ENCODE assay signal across 16 cellular contexts in the genomic region with DNA sequence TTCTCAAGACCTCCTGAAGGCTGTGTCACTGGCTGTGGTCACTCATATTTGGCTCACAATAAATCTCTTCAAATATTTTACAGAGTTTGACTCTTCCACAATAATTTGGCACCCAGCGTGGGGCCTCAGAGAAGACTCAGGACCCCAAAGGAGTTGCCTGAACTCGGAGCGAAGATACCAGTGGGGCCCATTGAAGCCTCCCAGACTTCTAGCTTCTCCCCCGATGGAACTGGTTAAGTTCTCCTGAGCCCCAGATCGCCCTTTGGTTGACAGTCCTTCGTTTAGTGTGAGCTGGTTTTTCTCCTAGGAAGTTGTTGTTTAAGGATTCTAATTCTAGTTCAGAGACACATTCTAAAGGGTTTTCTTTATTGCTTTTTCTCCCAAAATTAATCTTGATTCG. TPM values are rescaled to one million over a fixed set of nuclear protein-coding genes. Genes with fewer than 3 reads are reported as not detected.
DNase-seq lines count a peak whose midpoint lies in the region; ATAC-seq and TF ChIP-seq lines count a peak whose summit lies in the region.
"Had no signal": no experiment of that assay in that cellular context is flagged by ENCODE, and none has a peak within 500 bp of the region (broad histone marks: within the 10 kb centered on the region; RNA-seq: fewer than 3 reads in every experiment).

No MANE protein-coding gene starts in this region.

- DNase-seq in CD4-positive, CD25-positive, alpha-beta regulatory T cell = no peak
- DNase-seq in HCT116 (ENCODE audit: low read depth, low spot score) (no peak), adipocyte (ENCODE audit: low read depth) (no peak), prostate gland (ENCODE audit: low spot score) (no peak), RPMI8226 (no peak)
- no peak for DNase-seq in naive thymus-derived CD8-positive, alpha-beta T cell
- DNase-seq: activated CD8-positive, alpha-beta memory T cell treated with anti-CD3 and anti-CD28 coated beads for 24 hours; anterior cingulate cortex; BE2C; dorsolateral prefrontal cortex; EL; mesendoderm; NCI-H1105 treated with DMSO at 0.1 percent for 48 hours; NCI-H510A had no signal

- peaks cover 3% of the 10 kb centered on the region for H3K36me3 Mint-ChIP-seq in CD4-positive, CD25-positive, alpha-beta regulatory T cell
- H3K36me3 Mint-ChIP-seq in naive thymus-derived CD8-positive, alpha-beta T cell = no peaks in the 10 kb centered on the region

- peak overlapping the region; percentile 45 to 91 (median 89) for H3K27ac Mint-ChIP-seq in CD4-positive, CD25-positive, alpha-beta regulatory T cell
- H3K27ac Mint-ChIP-seq in naive thymus-derived CD8-positive, alpha-beta T cell = peak overlapping the region; percentile 43 to 90 (median 80)

- intact Hi-C loops in HCT116 (cut with micrococcal nuclease) = no loop called here
- intact Hi-C loops in prostate gland (cut with DNase I) = no loop called here

- POLR2A ChIA-PET in HCT116 (lab: Charles Lee) = no interaction called here
- POLR2A ChIA-PET in naive thymus-derived CD8-positive, alpha-beta T cell (lab: Charles Lee) = interaction anchor here (2.6 kb wide), 1 partner anchor 95 kb away, joined by 25 read pairs; no protein-coding TSS in a partner anchor

- no peak overlapping the region for H2AFZ ChIP-seq in HCT116 (ENCODE audit: low read depth, low read length, poor library complexity, severe bottlenecking)

- CTCF ChIA-PET in HCT116 (lab: Charles Lee) = no interaction called here

- peaks cover 15% of the 10 kb centered on the region; the same call in 1 of the 2 replicates for H3K79me2 ChIP-seq in HCT116 (ENCODE audit: insufficient read depth, low read length)

- no peak overlapping the region for H3K9ac ChIP-seq in HCT116 (ENCODE audit: low read length)
- H3K9ac ChIP-seq in adipocyte (ENCODE audit: low read length) = no peak overlapping the region

- RAD21 ChIA-PET in HCT116 (lab: Charles Lee; ENCODE audit: low non-redundant PET in 1 of 2, low total read pairs in 2 of 2, uncharacterized antibody in 2 of 2, unreplicated experiment in 2 of 2) = no interaction called here

- peaks cover 16% of the 10 kb centered on the region for H3K4me1 ChIP-seq in CD4-positive, CD25-positive, alpha-beta regulatory T cell (ENCODE audit: control insufficient read depth, insufficient read depth, low read length, poor library complexity, severe bottlenecking)
- peaks cover 14 to 35% of the 10 kb centered on the region in 2 experiments for H3K4me1 ChIP-seq in HCT116 (ENCODE audit: control insufficient read depth in 1 of 2, insufficient read depth in 2 of 2, low read length in 2 of 2)
- peaks cover 16% of the 10 kb centered on the region for H3K4me1 ChIP-seq in adipocyte (ENCODE audit: control insufficient read depth, insufficient read depth, low read length)
- no peaks in the 10 kb centered on the region for H3K4me1 ChIP-seq in prostate gland (replicated peaks)
- H3K4me1 ChIP-seq: BE2C had no signal

- no peak for TF ChIP-seq CTCF in HCT116 (IDR thresholded peaks at IDR 0.05 in 2 of 3, conservative IDR thresholded peaks at IDR 0.05 in 1 of 3; ENCODE audit: borderline replicate concordance in 1 of 3, insufficient read depth in 1 of 3, low read depth in 2 of 3, low read length in 2 of 3)
- TF ChIP-seq CTCF in prostate gland (IDR thresholded peaks at IDR 0.05) = no peak

- no peaks in the 10 kb centered on the region for H4K20me1 ChIP-seq in HCT116 (ENCODE audit: insufficient read depth)

- H3K9me3 Mint-ChIP-seq in CD4-positive, CD25-positive, alpha-beta regulatory T cell = peaks cover 0 to 3% (median 0%) of the 10 kb centered on the region in 7 donors
- H3K9me3 Mint-ChIP-seq in naive thymus-derived CD8-positive, alpha-beta T cell = no peaks in the 10 kb centered on the region

- TF ChIP-seq POLR2A in HCT116 (IDR thresholded peaks at IDR 0.05; ENCODE audit: borderline replicate concordance, extremely low read depth, insufficient read depth, insufficient read length) (no peak), prostate gland (IDR thresholded peaks at IDR 0.05) (no peak)

- no peak for TF ChIP-seq RAD21 in HCT116 (IDR thresholded peaks at IDR 0.05; ENCODE audit: low read depth)

- peak overlapping the region; percentile 94 for H3K4me2 ChIP-seq in HCT116 (ENCODE audit: low read length)

- no peaks in the 10 kb centered on the region for H3K9me2 ChIP-seq in HCT116 (ENCODE audit: insufficient read depth)

- ATAC-seq in CD4-positive, CD25-positive, alpha-beta regulatory T cell (ENCODE audit: low read depth in 2 of 2) = no peak
- ATAC-seq in HCT116 (no peak), GM18858 (IDR thresholded peaks at IDR 0.05; ENCODE audit: unreplicated experiment) (no peak), HG03159 (IDR thresholded peaks at IDR 0.05; ENCODE audit: unreplicated experiment) (no peak)
- no peak for ATAC-seq in naive thymus-derived CD8-positive, alpha-beta T cell

- WGBS in prostate gland = 91% methylated on average over 7 of the region's 7 CpGs

- H3K4me1 Mint-ChIP-seq in CD4-positive, CD25-positive, alpha-beta regulatory T cell = peaks cover 6 to 31% (median 19%) of the 10 kb centered on the region in 4 donors
- H3K4me1 Mint-ChIP-seq in naive thymus-derived CD8-positive, alpha-beta T cell = peaks cover 12 to 29% (median 24%) of the 10 kb centered on the region in 4 donors

- H3K4me3 Mint-ChIP-seq in CD4-positive, CD25-positive, alpha-beta regulatory T cell = peak overlapping the region; percentile 84 to 94 (median 86)
- peak overlapping the region; percentile 40 to 89 (median 81) for H3K4me3 Mint-ChIP-seq in naive thymus-derived CD8-positive, alpha-beta T cell

- H3K4me3 ChIP-seq in CD4-positive, CD25-positive, alpha-beta regulatory T cell (ENCODE audit: low read depth, low read length) = no peak overlapping the region
- H3K4me3 ChIP-seq in HCT116 (replicated peaks in 1 of 2; ENCODE audit: low read depth in 1 of 2, low read length in 2 of 2) = 0 out of 4 replicates have a peak overlapping the region, but pooled peaks of 1 of the 2 experiments have one; percentile 80
- peak overlapping the region; percentile 86 for H3K4me3 ChIP-seq in adipocyte (ENCODE audit: low read length)
- H3K4me3 ChIP-seq in prostate gland = no peak overlapping the region

- H3K27me3 ChIP-seq in CD4-positive, CD25-positive, alpha-beta regulatory T cell (ENCODE audit: control insufficient read depth, insufficient read depth, low read length) = no peaks in the 10 kb centered on the region
- H3K27me3 ChIP-seq in HCT116 (ENCODE audit: insufficient read depth, low read length) = no peaks in the 10 kb centered on the region
- H3K27me3 ChIP-seq in adipocyte (replicated peaks; ENCODE audit: control insufficient read depth, insufficient read depth, low read length) = no peaks in the 10 kb centered on the region
- no peaks in the 10 kb centered on the region for H3K27me3 ChIP-seq in prostate gland (replicated peaks; ENCODE audit: insufficient read depth)
- H3K27me3 ChIP-seq: BE2C, dorsolateral prefrontal cortex had no signal

- BruUV-seq in HCT116 (replicated peaks; lab: Mats Ljungman, UMichigan) = no TSS peak

- no peaks in the 10 kb centered on the region for H3K27me3 Mint-ChIP-seq in CD4-positive, CD25-positive, alpha-beta regulatory T cell
- H3K27me3 Mint-ChIP-seq in naive thymus-derived CD8-positive, alpha-beta T cell = no peaks in the 10 kb centered on the region

- no peaks in the 10 kb centered on the region for H3K36me3 ChIP-seq in CD4-positive, CD25-positive, alpha-beta regulatory T cell (ENCODE audit: control insufficient read depth, insufficient read depth, low read length)
- 0 out of 4 replicates have a peak, but pooled peaks cover 0 to 4% of the 10 kb centered on the region in 2 experiments for H3K36me3 ChIP-seq in HCT116 (ENCODE audit: control insufficient read depth in 1 of 2, insufficient read depth in 2 of 2, low read length in 2 of 2)
- H3K36me3 ChIP-seq in adipocyte (ENCODE audit: control insufficient read depth, insufficient read depth, low read length, severe bottlenecking) = no peaks in the 10 kb centered on the region
- no peaks in the 10 kb centered on the region for H3K36me3 ChIP-seq in prostate gland
- H3K36me3 ChIP-seq: BE2C had no signal

- H3K27ac ChIP-seq in CD4-positive, CD25-positive, alpha-beta regulatory T cell (ENCODE audit: insufficient read depth, low read length, poor library complexity, severe bottlenecking) = no peak overlapping the region
- H3K27ac ChIP-seq in HCT116 (ENCODE audit: low read depth, low read length) (no peak overlapping the region), prostate gland (peak overlapping the region in 1 of 2 donors; percentile 91)

- no peaks in the 10 kb centered on the region for H3K9me3 ChIP-seq in CD4-positive, CD25-positive, alpha-beta regulatory T cell (ENCODE audit: control insufficient read depth in 2 of 2, low read length in 2 of 2)
- H3K9me3 ChIP-seq in HCT116 (ENCODE audit: control insufficient read depth in 1 of 2, insufficient read depth in 1 of 2, low read depth in 1 of 2, low read length in 2 of 2) = no peaks in the 10 kb centered on the region; a peak in 2 of 4 replicates
- H3K9me3 ChIP-seq in adipocyte (ENCODE audit: control insufficient read depth, low read length) = no peaks in the 10 kb centered on the region
- no peaks in the 10 kb centered on the region for H3K9me3 ChIP-seq in prostate gland

TF ChIP-seq in HCT116, 20 proteins besides CTCF, POLR2A, EP300 and RAD21 (continues in another document):
- no peak for TF ChIP-seq SP1 (IDR thresholded peaks at IDR 0.05; ENCODE audit: low read depth)
- no peak for TF ChIP-seq POLR2AphosphoS5 (IDR thresholded peaks at IDR 0.05; ENCODE audit: low read depth, low read length)

RNA-seq across cellular contexts. Expression of gene SLC41A3, which starts 1.4 kb away (rescaled TPM):
- total RNA-seq in CD4-positive, CD25-positive, alpha-beta regulatory T cell = 40.3 TPM
- polyA plus RNA-seq in CD4-positive, CD25-positive, alpha-beta regulatory T cell = 10 to 100 TPM; 31.2 to 51.3 (median 38.2) TPM
- total RNA-seq in HCT116 (2021; ENCODE audit: unreplicated experiment) (45.9 TPM), prostate gland (100 to 1,000 TPM in 1 of 2 donors, 10 to 100 TPM in 1; 32.2 to 131 TPM)
- 54.6 and 56.6 TPM in 2 replicates for polyA plus RNA-seq in HCT116 (2012)
- total RNA-seq in naive thymus-derived CD8-positive, alpha-beta T cell = 10 to 100 TPM; 32.8 to 34.6 TPM
- polyA plus RNA-seq in naive thymus-derived CD8-positive, alpha-beta T cell = 10 to 100 TPM; 21.4 to 26.9 (median 24.3) TPM
